ENCODE assay signal across 8 cellular contexts in genomic region chr9:42852570-42852969, GRCh38.
DNase-seq lines count a peak whose midpoint lies in the region; ATAC-seq and TF ChIP-seq lines count a peak whose summit lies in the region.
"Not testable (repeated sequence)": the region's sequence is repeated elsewhere in the genome, so short reads cannot be mapped to it uniquely, and the experiment has no call there.

No MANE protein-coding gene starts in this region.

- not testable (repeated sequence) for H3K4me3 ChIP-seq in KMS-11 (IDR thresholded peaks at IDR 0.05; ENCODE audit: insufficient read depth, low read depth, low read length)
- peak overlapping the region; percentile 22 to 52 (median 43) for H3K4me3 ChIP-seq in esophagus squamous epithelium
- H3K4me3 ChIP-seq in mononuclear cell (ENCODE audit: low read length), result peak overlapping the region; percentile 34

- H3K4me1 Mint-ChIP-seq in T-helper 17 cell; brain; stimulated activated memory B cell treated with anti-CD40 and anti-IgM and Interleukin-4, amounts not matched to agents 10 μg/mL and 1 μg/mL and 100 μg/mL, for 72 hours: not testable (repeated sequence)

- H3K27ac ChIP-seq in C4-2B, result peak overlapping the region; percentile 30
- not testable (repeated sequence) for H3K27ac ChIP-seq in KMS-11, esophagus squamous epithelium

- H3K79me2 ChIP-seq in KMS-11 (ENCODE audit: insufficient read depth, low read depth), result not testable (repeated sequence)

- not testable (repeated sequence) for TF ChIP-seq CTCF in C4-2B (conservative IDR thresholded peaks at IDR 0.05); KMS-11 (conservative IDR thresholded peaks at IDR 0.05; ENCODE audit: low read depth, low read length); brain (conservative IDR thresholded peaks at IDR 0.05); esophagus squamous epithelium (IDR thresholded peaks at IDR 0.05)

- intact Hi-C loops in esophagus squamous epithelium (cut with DNase I), result not testable (repeated sequence)

- not testable (repeated sequence) for ATAC-seq in T-helper 17 cell; stimulated activated memory B cell treated with anti-CD40 and anti-IgM and Interleukin-4, amounts not matched to agents 10 μg/mL and 1 μg/mL and 100 μg/mL, for 72 hours

- not testable (repeated sequence) for H3K4me1 ChIP-seq in KMS-11 (ENCODE audit: low read depth, poor library complexity, severe bottlenecking); mononuclear cell (ENCODE audit: insufficient read depth, low read length)
- H3K4me1 ChIP-seq in esophagus squamous epithelium, result peaks cover 0 to 15% (median 0%) of the 10 kb centered on the region in 3 donors

- H3K4me2 ChIP-seq in KMS-11, result not testable (repeated sequence)

- not testable (repeated sequence) for H4K20me1 ChIP-seq in KMS-11 (ENCODE audit: insufficient read depth)

- 36% methylated on average over 3 of the region's 30 CpGs; no CpG with 5 or more reads in 1 of the 2 donors for WGBS in esophagus squamous epithelium, 2 donors

- not testable (repeated sequence) for H3K27ac Mint-ChIP-seq in T-helper 17 cell; stimulated activated memory B cell treated with anti-CD40 and anti-IgM and Interleukin-4, amounts not matched to agents 10 μg/mL and 1 μg/mL and 100 μg/mL, for 72 hours
- peak overlapping the region in 2 of 5 experiments; percentile 71 to 89 for H3K27ac Mint-ChIP-seq in brain

- not testable (repeated sequence) for H3K27me3 Mint-ChIP-seq in T-helper 17 cell, brain
- H3K27me3 Mint-ChIP-seq in stimulated activated memory B cell treated with anti-CD40 and anti-IgM and Interleukin-4, amounts not matched to agents 10 μg/mL and 1 μg/mL and 100 μg/mL, for 72 hours, result peaks cover 11% of the 10 kb centered on the region

- H3K4me3 Mint-ChIP-seq in T-helper 17 cell, result peak overlapping the region; percentile 41
- peak overlapping the region; percentile 78 to 92 (median 81) for H3K4me3 Mint-ChIP-seq in brain
- peak overlapping the region; percentile 94 for H3K4me3 Mint-ChIP-seq in stimulated activated memory B cell treated with anti-CD40 and anti-IgM and Interleukin-4, amounts not matched to agents 10 μg/mL and 1 μg/mL and 100 μg/mL, for 72 hours

- peak overlapping the region; percentile 14; the same call in 1 of the 2 replicates for H2AFZ ChIP-seq in KMS-11 (ENCODE audit: low read depth)

- H3K9me3 ChIP-seq in T-helper 17 cell (ENCODE audit: control insufficient read depth, low read length, poor library complexity, severe bottlenecking); esophagus squamous epithelium; mononuclear cell (ENCODE audit: low read depth, low read length): not testable (repeated sequence)

- DNase-seq in T-helper 17 cell; esophagus squamous epithelium (lab: John Stamatoyannopoulos, UW): not testable (repeated sequence)
- DNase-seq in iPS-NIHi11 (ENCODE audit: low spot score), result peak; percentile 1

- not testable (repeated sequence) for H3K36me3 ChIP-seq in KMS-11 (ENCODE audit: insufficient read depth); esophagus squamous epithelium

- H3K27me3 ChIP-seq in KMS-11 (ENCODE audit: insufficient read depth, low read depth); esophagus squamous epithelium; mononuclear cell (ENCODE audit: insufficient read depth, low read length): not testable (repeated sequence)

- H3K36me3 Mint-ChIP-seq in T-helper 17 cell (ENCODE audit: low read depth); brain; stimulated activated memory B cell treated with anti-CD40 and anti-IgM and Interleukin-4, amounts not matched to agents 10 μg/mL and 1 μg/mL and 100 μg/mL, for 72 hours: not testable (repeated sequence)

- not testable (repeated sequence) for TF ChIP-seq POLR2A in esophagus squamous epithelium (IDR thresholded peaks at IDR 0.05)

- H3K9me3 Mint-ChIP-seq in brain; stimulated activated memory B cell treated with anti-CD40 and anti-IgM and Interleukin-4, amounts not matched to agents 10 μg/mL and 1 μg/mL and 100 μg/mL, for 72 hours: not testable (repeated sequence)

- not testable (repeated sequence) for H3K9ac ChIP-seq in KMS-11

Comparison
In these comparisons a context has a peak if more than half of its experiments do, and no peak if none do; other contexts are left out.
1. H3K4me3 Mint-ChIP-seq: peak in every context shown above with its lines; median percentile 94 in stimulated activated memory B cell treated with anti-CD40 and anti-IgM and Interleukin-4, amounts not matched to agents 10 μg/mL and 1 μg/mL and 100 μg/mL, for 72 hours; 81 in brain; 41 in T-helper 17 cell.